1 cellular context compared by ENCODE assay signal in genomic region chr3:120284702-120285507, GRCh38.
TF ChIP-seq lines count a peak whose summit lies in the region.

Gene GPR156 (minus strand): TSS chr3:120285222. CDS start chr3:120244098, 41,124 bp downstream.

TF ChIP-seq in WTC11, 78 proteins besides CTCF, POLR2A, EP300 and RAD21 (continued from another document and continues in another):
- TF ChIP-seq, protein P1, sequence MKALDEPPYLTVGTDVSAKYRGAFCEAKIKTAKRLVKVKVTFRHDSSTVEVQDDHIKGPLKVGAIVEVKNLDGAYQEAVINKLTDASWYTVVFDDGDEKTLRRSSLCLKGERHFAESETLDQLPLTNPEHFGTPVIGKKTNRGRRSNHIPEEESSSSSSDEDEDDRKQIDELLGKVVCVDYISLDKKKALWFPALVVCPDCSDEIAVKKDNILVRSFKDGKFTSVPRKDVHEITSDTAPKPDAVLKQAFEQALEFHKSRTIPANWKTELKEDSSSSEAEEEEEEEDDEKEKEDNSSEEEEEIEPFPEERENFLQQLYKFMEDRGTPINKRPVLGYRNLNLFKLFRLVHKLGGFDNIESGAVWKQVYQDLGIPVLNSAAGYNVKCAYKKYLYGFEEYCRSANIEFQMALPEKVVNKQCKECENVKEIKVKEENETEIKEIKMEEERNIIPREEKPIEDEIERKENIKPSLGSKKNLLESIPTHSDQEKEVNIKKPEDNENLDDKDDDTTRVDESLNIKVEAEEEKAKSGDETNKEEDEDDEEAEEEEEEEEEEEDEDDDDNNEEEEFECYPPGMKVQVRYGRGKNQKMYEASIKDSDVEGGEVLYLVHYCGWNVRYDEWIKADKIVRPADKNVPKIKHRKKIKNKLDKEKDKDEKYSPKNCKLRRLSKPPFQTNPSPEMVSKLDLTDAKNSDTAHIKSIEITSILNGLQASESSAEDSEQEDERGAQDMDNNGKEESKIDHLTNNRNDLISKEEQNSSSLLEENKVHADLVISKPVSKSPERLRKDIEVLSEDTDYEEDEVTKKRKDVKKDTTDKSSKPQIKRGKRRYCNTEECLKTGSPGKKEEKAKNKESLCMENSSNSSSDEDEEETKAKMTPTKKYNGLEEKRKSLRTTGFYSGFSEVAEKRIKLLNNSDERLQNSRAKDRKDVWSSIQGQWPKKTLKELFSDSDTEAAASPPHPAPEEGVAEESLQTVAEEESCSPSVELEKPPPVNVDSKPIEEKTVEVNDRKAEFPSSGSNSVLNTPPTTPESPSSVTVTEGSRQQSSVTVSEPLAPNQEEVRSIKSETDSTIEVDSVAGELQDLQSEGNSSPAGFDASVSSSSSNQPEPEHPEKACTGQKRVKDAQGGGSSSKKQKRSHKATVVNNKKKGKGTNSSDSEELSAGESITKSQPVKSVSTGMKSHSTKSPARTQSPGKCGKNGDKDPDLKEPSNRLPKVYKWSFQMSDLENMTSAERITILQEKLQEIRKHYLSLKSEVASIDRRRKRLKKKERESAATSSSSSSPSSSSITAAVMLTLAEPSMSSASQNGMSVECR (CRISPR knock-in tag; IDR thresholded peaks at IDR 0.05; ENCODE audit: borderline replicate concordance) = peak; percentile 56; the same call in 1 of the 2 replicates
- TF ChIP-seq OVOL2 (CRISPR knock-in tag; IDR thresholded peaks at IDR 0.05; ENCODE audit: borderline replicate concordance) = no peak
- no peak for TF ChIP-seq EMX1 (CRISPR knock-in tag; IDR thresholded peaks at IDR 0.05)
- no peak for TF ChIP-seq PRDM15 (CRISPR knock-in tag; IDR thresholded peaks at IDR 0.05)
- TF ChIP-seq USF1 (CRISPR knock-in tag; IDR thresholded peaks at IDR 0.05) = peak; percentile 51; the same call in 1 of the 2 replicates
- TF ChIP-seq ZNF532 (CRISPR knock-in tag; IDR thresholded peaks at IDR 0.05; ENCODE audit: borderline replicate concordance) = no peak
- TF ChIP-seq TEAD1 (CRISPR knock-in tag; IDR thresholded peaks at IDR 0.05) = peak; percentile 49; the same call in 1 of the 2 replicates
- 0 out of 2 replicates have a peak, but pooled peaks have one; percentile 44 for TF ChIP-seq SMAD3 (CRISPR knock-in tag; IDR thresholded peaks at IDR 0.05; ENCODE audit: borderline replicate concordance)
- TF ChIP-seq NFATC4 (CRISPR knock-in tag; IDR thresholded peaks at IDR 0.05) = no peak
- 0 out of 2 replicates have a peak, but pooled peaks have one; percentile 55 for TF ChIP-seq E2F4 (CRISPR knock-in tag; IDR thresholded peaks at IDR 0.05; ENCODE audit: borderline replicate concordance, low read depth)
- TF ChIP-seq, protein P2, sequence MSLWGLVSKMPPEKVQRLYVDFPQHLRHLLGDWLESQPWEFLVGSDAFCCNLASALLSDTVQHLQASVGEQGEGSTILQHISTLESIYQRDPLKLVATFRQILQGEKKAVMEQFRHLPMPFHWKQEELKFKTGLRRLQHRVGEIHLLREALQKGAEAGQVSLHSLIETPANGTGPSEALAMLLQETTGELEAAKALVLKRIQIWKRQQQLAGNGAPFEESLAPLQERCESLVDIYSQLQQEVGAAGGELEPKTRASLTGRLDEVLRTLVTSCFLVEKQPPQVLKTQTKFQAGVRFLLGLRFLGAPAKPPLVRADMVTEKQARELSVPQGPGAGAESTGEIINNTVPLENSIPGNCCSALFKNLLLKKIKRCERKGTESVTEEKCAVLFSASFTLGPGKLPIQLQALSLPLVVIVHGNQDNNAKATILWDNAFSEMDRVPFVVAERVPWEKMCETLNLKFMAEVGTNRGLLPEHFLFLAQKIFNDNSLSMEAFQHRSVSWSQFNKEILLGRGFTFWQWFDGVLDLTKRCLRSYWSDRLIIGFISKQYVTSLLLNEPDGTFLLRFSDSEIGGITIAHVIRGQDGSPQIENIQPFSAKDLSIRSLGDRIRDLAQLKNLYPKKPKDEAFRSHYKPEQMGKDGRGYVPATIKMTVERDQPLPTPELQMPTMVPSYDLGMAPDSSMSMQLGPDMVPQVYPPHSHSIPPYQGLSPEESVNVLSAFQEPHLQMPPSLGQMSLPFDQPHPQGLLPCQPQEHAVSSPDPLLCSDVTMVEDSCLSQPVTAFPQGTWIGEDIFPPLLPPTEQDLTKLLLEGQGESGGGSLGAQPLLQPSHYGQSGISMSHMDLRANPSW (CRISPR knock-in tag; conservative IDR thresholded peaks at IDR 0.05; ENCODE audit: low read depth) = no peak; the same call in 1 of the 2 replicates
- TF ChIP-seq ZMAT4 (CRISPR knock-in tag; IDR thresholded peaks at IDR 0.05) = no peak
- TF ChIP-seq, protein P3, sequence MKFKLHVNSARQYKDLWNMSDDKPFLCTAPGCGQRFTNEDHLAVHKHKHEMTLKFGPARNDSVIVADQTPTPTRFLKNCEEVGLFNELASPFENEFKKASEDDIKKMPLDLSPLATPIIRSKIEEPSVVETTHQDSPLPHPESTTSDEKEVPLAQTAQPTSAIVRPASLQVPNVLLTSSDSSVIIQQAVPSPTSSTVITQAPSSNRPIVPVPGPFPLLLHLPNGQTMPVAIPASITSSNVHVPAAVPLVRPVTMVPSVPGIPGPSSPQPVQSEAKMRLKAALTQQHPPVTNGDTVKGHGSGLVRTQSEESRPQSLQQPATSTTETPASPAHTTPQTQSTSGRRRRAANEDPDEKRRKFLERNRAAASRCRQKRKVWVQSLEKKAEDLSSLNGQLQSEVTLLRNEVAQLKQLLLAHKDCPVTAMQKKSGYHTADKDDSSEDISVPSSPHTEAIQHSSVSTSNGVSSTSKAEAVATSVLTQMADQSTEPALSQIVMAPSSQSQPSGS (CRISPR knock-in tag; IDR thresholded peaks at IDR 0.05; ENCODE audit: borderline replicate concordance, low read depth) = no peak
- peak; percentile 83; the same call in 1 of the 2 replicates for TF ChIP-seq TP53 (CRISPR knock-in tag; IDR thresholded peaks at IDR 0.05)
- TF ChIP-seq E2F5 (CRISPR knock-in tag; IDR thresholded peaks at IDR 0.05) = peak; percentile 58; the same call in 1 of the 2 replicates
- TF ChIP-seq, protein P4, sequence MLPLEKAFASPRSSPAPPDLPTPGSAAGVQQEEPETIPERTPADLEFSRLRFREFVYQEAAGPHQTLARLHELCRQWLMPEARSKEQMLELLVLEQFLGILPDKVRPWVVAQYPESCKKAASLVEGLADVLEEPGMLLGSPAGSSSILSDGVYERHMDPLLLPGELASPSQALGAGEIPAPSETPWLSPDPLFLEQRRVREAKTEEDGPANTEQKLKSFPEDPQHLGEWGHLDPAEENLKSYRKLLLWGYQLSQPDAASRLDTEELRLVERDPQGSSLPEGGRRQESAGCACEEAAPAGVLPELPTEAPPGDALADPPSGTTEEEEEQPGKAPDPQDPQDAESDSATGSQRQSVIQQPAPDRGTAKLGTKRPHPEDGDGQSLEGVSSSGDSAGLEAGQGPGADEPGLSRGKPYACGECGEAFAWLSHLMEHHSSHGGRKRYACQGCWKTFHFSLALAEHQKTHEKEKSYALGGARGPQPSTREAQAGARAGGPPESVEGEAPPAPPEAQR (CRISPR knock-in tag; IDR thresholded peaks at IDR 0.05) = no peak
- peak; percentile 72; the same call in 1 of the 2 replicates for TF ChIP-seq ATF1 (CRISPR knock-in tag; IDR thresholded peaks at IDR 0.05)
- TF ChIP-seq HMGA2 (CRISPR knock-in tag; IDR thresholded peaks at IDR 0.05) = no peak
- peak; percentile 95 for TF ChIP-seq FOXP1 (CRISPR knock-in tag; IDR thresholded peaks at IDR 0.05; ENCODE audit: borderline replicate concordance)
- TF ChIP-seq ZNF232 (CRISPR knock-in tag; IDR thresholded peaks at IDR 0.05) = no peak
- no peak for TF ChIP-seq RORB (CRISPR knock-in tag; IDR thresholded peaks at IDR 0.05)
- no peak for TF ChIP-seq MXD4 (CRISPR knock-in tag; IDR thresholded peaks at IDR 0.05; ENCODE audit: borderline replicate concordance)
- no peak for TF ChIP-seq PRRX2 (CRISPR knock-in tag; IDR thresholded peaks at IDR 0.05)
- peak; percentile 63; the same call in 1 of the 2 replicates for TF ChIP-seq ZNF219 (CRISPR knock-in tag; IDR thresholded peaks at IDR 0.05; ENCODE audit: borderline replicate concordance)
- 0 out of 2 replicates have a peak, but pooled peaks have one; percentile 69 for TF ChIP-seq CREM (CRISPR knock-in tag; IDR thresholded peaks at IDR 0.05)
- peak; percentile 91; the same call in 1 of the 2 replicates for TF ChIP-seq RELA (CRISPR knock-in tag; IDR thresholded peaks at IDR 0.05; ENCODE audit: borderline replicate concordance)
- peak; percentile 82; the same call in 1 of the 2 replicates for TF ChIP-seq ZNF138 (CRISPR knock-in tag; conservative IDR thresholded peaks at IDR 0.05)
